9 cellular contexts compared by ENCODE assay signal in genomic region chrX:119617511-119618164, GRCh38.
A peak's percentile ranks its signal among the peaks of the same experiment; 100 is the strongest.
DNase-seq lines count a peak whose midpoint lies in the region; ATAC-seq and TF ChIP-seq lines count a peak whose summit lies in the region.
"Had no signal": no experiment of that assay in that cellular context is flagged by ENCODE, and none has a peak within 500 bp of the region (broad histone marks: within the 10 kb centered on the region; RNA-seq: fewer than 3 reads in every experiment).

No MANE protein-coding gene starts in this region.

- TF ChIP-seq CTCF in GM20000 (IDR thresholded peaks at IDR 0.05; ENCODE audit: extremely low read depth, missing control alignments), result no peak

- H3K4me1 ChIP-seq in iPS-20b (ENCODE audit: insufficient read depth, low read length), result peaks cover 11% of the 10 kb centered on the region; the same call in 1 of the 2 replicates

- no peaks in the 10 kb centered on the region for H3K27me3 ChIP-seq in iPS-20b (ENCODE audit: insufficient read depth, low read length)
- H3K27me3 ChIP-seq: heart right ventricle had no signal

- no peaks in the 10 kb centered on the region for H3K36me3 ChIP-seq in iPS-20b (ENCODE audit: insufficient read depth, low read depth, low read length)
- H3K36me3 ChIP-seq: heart right ventricle had no signal

- DNase-seq in GM20000 (ENCODE audit: low spot score), result no peak
- DNase-seq in DMS79 treated with DMSO at 0.1 percent for 48 hours (lab: John Stamatoyannopoulos, UW), result no peak
- DNase-seq in HPDE6-E6E7 (ENCODE audit: extremely low spot score), result no peak
- DNase-seq: heart right ventricle had no signal

- no peak overlapping the region for H3K27ac ChIP-seq in iPS-20b (ENCODE audit: low read length)

- ATAC-seq in GM18502 (IDR thresholded peaks at IDR 0.05; ENCODE audit: poor library complexity, unreplicated experiment) (peak; percentile 64), GM21576 (IDR thresholded peaks at IDR 0.05; ENCODE audit: unreplicated experiment) (peak; percentile 67), HG03460 (IDR thresholded peaks at IDR 0.05; ENCODE audit: unreplicated experiment) (peak; percentile 78), GM19397 (IDR thresholded peaks at IDR 0.05; ENCODE audit: unreplicated experiment) (no peak)

- no peaks in the 10 kb centered on the region for H3K9me3 ChIP-seq in iPS-20b (ENCODE audit: insufficient read depth, low read depth, low read length)
- H3K9me3 ChIP-seq: heart right ventricle had no signal

- no peak overlapping the region for H3K9ac ChIP-seq in iPS-20b (ENCODE audit: low read depth, low read length)

- peak overlapping the region; percentile 38; the same call in 1 of the 2 replicates for H3K4me3 ChIP-seq in iPS-20b (ENCODE audit: low read length)
- H3K4me3 ChIP-seq: heart right ventricle had no signal
